In the genomic region with DNA sequence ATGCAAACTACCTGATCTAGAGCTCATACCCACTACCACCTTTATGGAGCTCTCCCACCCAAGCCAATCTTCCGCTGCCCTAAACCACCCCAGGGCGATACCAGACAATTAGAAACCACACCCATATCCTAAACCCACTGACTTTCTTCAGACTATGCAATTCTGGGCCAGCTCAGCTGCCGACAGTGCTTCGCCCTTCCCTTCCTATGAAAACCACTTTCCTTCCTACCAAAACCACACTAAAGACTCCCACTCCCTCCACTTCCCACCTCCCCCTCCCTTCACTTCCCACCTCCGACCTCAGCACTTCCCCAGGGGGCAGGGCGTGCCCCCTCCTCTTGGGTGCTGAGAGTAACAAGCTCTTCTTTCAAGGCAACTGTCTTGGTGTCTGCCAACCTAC, we compare ENCODE assay signal across 1 cellular context.
TF ChIP-seq lines count a peak whose summit lies in the region.

No MANE protein-coding gene starts in this region.

TF ChIP-seq in HEK293, 187 proteins besides CTCF, POLR2A, EP300 and RAD21 (continued from another document):
- TF ChIP-seq TSHZ1 (tag by site-specific recombination; IDR thresholded peaks at IDR 0.05; ENCODE audit: borderline replicate concordance) = no peak
- TF ChIP-seq, protein P1, sequence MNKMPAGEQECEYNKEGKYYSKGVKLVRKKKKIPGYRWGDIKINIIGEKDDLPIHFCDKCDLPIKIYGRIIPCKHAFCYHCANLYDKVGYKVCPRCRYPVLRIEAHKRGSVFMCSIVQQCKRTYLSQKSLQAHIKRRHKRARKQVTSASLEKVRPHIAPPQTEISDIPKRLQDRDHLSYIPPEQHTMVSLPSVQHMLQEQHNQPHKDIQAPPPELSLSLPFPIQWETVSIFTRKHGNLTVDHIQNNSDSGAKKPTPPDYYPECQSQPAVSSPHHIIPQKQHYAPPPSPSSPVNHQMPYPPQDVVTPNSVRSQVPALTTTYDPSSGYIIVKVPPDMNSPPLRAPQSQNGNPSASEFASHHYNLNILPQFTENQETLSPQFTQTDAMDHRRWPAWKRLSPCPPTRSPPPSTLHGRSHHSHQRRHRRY (tag by site-specific recombination; IDR thresholded peaks at IDR 0.05) = no peak
- TF ChIP-seq, protein P2, sequence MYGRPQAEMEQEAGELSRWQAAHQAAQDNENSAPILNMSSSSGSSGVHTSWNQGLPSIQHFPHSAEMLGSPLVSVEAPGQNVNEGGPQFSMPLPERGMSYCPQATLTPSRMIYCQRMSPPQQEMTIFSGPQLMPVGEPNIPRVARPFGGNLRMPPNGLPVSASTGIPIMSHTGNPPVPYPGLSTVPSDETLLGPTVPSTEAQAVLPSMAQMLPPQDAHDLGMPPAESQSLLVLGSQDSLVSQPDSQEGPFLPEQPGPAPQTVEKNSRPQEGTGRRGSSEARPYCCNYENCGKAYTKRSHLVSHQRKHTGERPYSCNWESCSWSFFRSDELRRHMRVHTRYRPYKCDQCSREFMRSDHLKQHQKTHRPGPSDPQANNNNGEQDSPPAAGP (tag by site-specific recombination; IDR thresholded peaks at IDR 0.05) = 0 out of 2 replicates have a peak, but pooled peaks have one; percentile 47
- no peak for TF ChIP-seq ZNF354C (tag by site-specific recombination; IDR thresholded peaks at IDR 0.05; ENCODE audit: borderline replicate concordance, low read depth)
